ENCODE assay signal across 10 cellular contexts in the genomic region with DNA sequence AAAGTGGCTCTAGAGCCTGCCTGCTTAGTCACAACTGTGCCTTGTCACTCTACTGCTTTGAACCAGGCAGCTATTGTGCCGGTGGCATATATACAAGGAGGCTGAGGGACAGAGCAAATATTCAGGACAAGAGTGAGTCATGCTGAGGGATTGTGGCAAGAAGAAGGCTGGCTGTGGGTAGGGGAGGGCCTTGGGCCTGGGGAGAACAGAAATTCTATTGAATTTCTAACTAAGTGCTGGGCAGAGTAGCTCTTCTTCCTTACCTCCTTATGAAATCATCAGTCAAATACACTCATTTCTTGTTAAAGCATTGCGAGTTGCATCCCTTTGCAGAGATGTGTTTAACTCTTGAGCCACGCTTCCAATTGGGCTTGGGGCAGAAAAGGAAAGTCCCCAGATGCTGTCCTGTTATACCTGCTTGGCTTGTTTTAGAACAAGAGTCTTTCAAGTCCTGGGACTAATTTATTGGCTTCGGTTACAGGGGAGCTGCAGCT. TPM values are rescaled to one million over a fixed set of nuclear protein-coding genes. Genes with fewer than 3 reads are reported as not detected.
DNase-seq lines count a peak whose midpoint lies in the region; ATAC-seq, FAIRE-seq and TF ChIP-seq lines count a peak whose summit lies in the region.
"Had no signal": no experiment of that assay in that cellular context is flagged by ENCODE, and none has a peak within 500 bp of the region (broad histone marks: within the 10 kb centered on the region; RNA-seq: fewer than 3 reads in every experiment).

No MANE protein-coding gene starts in this region.

- no peak for TF ChIP-seq RAD21 in HepG2 (CRISPR knock-in tag; IDR thresholded peaks at IDR 0.05)

- no TSS peak for BruUV-seq in HepG2 (replicated peaks; lab: Mats Ljungman, UMichigan)

- H3K27me3 ChIP-seq in HepG2 (ENCODE audit: control insufficient read depth in 1 of 2, insufficient read depth in 2 of 2, low read length in 2 of 2): peaks cover 0 to 5% of the 10 kb centered on the region in 2 experiments; a peak in 1 of 5 replicates
- H3K27me3 ChIP-seq in right lobe of liver: no peaks in the 10 kb centered on the region
- H3K27me3 ChIP-seq: BLaER1 had no signal

- no peak overlapping the region for H3K9ac ChIP-seq in HepG2 (ENCODE audit: insufficient read depth, low read depth, low read length)
- H3K9ac ChIP-seq: BLaER1 had no signal

- H4K20me1 ChIP-seq in HepG2 (ENCODE audit: insufficient read depth, low read length): no peaks in the 10 kb centered on the region
- H4K20me1 ChIP-seq: BLaER1 had no signal

- CTCF ChIA-PET in HepG2 (lab: Yijun Ruan, JAX; ENCODE audit: low intra/inter-chr PET ratio, low total read pairs): no interaction called here
- CTCF ChIA-PET in activated CD4-positive, alpha-beta memory T cell treated with anti-CD3 and anti-CD28 coated beads for 36 hours (lab: Charles Lee): no interaction called here

- TF ChIP-seq POLR2A in HepG2 (IDR thresholded peaks at IDR 0.05; ENCODE audit: insufficient read depth in 1 of 2, low read depth in 2 of 2, low read length in 2 of 2) (no peak), right lobe of liver (IDR thresholded peaks at IDR 0.05) (no peak)

- DNase-seq in HepG2 (ENCODE audit: low spot score) (peak; percentile 85), right lobe of liver (no peak), islet precursor cell (peak; percentile 96), urothelium cell line (ENCODE audit: low spot score) (peak; percentile 91)
- DNase-seq in activated CD4-positive, alpha-beta memory T cell treated with anti-CD3 and anti-CD28 coated beads for 36 hours: no peak
- DNase-seq: NCI-H1694 treated with DMSO at 0.1 percent for 48 hours had no signal

- no peaks in the 10 kb centered on the region for H3K9me3 Mint-ChIP-seq in activated T-helper 17 cell treated with anti-CD3 and anti-CD28 coated beads, Interleukin-2, amount 50 U/mL, for 72 hours
- no peaks in the 10 kb centered on the region for H3K9me3 Mint-ChIP-seq in activated CD4-positive, alpha-beta memory T cell treated with anti-CD3 and anti-CD28 coated beads for 36 hours

- ATAC-seq in HepG2 (peak; percentile 99), right lobe of liver (no peak), HG03135 (IDR thresholded peaks at IDR 0.05; ENCODE audit: unreplicated experiment) (no peak), GM19395 (IDR thresholded peaks at IDR 0.05; ENCODE audit: unreplicated experiment) (no peak)
- peak; percentile 50 for ATAC-seq in activated T-helper 17 cell treated with anti-CD3 and anti-CD28 coated beads, Interleukin-2, amount 50 U/mL, for 72 hours (replicated peaks)

- H3K27ac ChIP-seq in HepG2 (ENCODE audit: extremely low read length, insufficient read depth, low read length) (no peak overlapping the region), right lobe of liver (no peak overlapping the region)
- H3K27ac ChIP-seq: BLaER1 had no signal

- H3K27ac Mint-ChIP-seq in activated T-helper 17 cell treated with anti-CD3 and anti-CD28 coated beads, Interleukin-2, amount 50 U/mL, for 72 hours: no peak overlapping the region
- H3K27ac Mint-ChIP-seq in activated CD4-positive, alpha-beta memory T cell treated with anti-CD3 and anti-CD28 coated beads for 36 hours: no peak overlapping the region

- H3K36me3 Mint-ChIP-seq in activated T-helper 17 cell treated with anti-CD3 and anti-CD28 coated beads, Interleukin-2, amount 50 U/mL, for 72 hours (ENCODE audit: low read depth): no peaks in the 10 kb centered on the region
- no peaks in the 10 kb centered on the region for H3K36me3 Mint-ChIP-seq in activated CD4-positive, alpha-beta memory T cell treated with anti-CD3 and anti-CD28 coated beads for 36 hours

- H3K4me3 ChIP-seq in HepG2 (replicated peaks in 1 of 3; ENCODE audit: insufficient read depth in 1 of 3, low read depth in 2 of 3, low read length in 3 of 3) (no peak overlapping the region), right lobe of liver (no peak overlapping the region)
- H3K4me3 ChIP-seq: BLaER1 had no signal

- no peak for TF ChIP-seq CTCF in HepG2 (CRISPR knock-in tag; IDR thresholded peaks at IDR 0.05)
- TF ChIP-seq CTCF in right lobe of liver (IDR thresholded peaks at IDR 0.05): no peak

- POLR2A ChIA-PET in HepG2 (lab: Yijun Ruan, JAX): interaction anchor here (1.0 kb wide), 1 partner anchor 59 kb away, joined by 3 read pairs; no protein-coding TSS in a partner anchor
- POLR2A ChIA-PET in activated CD4-positive, alpha-beta memory T cell treated with anti-CD3 and anti-CD28 coated beads for 36 hours (lab: Charles Lee): no interaction called here

- FAIRE-seq in HepG2 (lab: Jason Lieb, UNC) (no peak), urothelium cell line (lab: Jason Lieb, UNC) (peak; percentile 96)

- in situ Hi-C loops in HepG2 (cut with HindIII; ENCODE audit: extremely low pct_ligation_motif_present, low pct_unique_long_range_greater_than_20kb): no loop called here

- no peak overlapping the region for H2AFZ ChIP-seq in HepG2 (ENCODE audit: low read length)

- no peak overlapping the region for H3K4me3 Mint-ChIP-seq in activated T-helper 17 cell treated with anti-CD3 and anti-CD28 coated beads, Interleukin-2, amount 50 U/mL, for 72 hours
- H3K4me3 Mint-ChIP-seq in activated CD4-positive, alpha-beta memory T cell treated with anti-CD3 and anti-CD28 coated beads for 36 hours: no peak overlapping the region

- H3K4me2 ChIP-seq in HepG2 (ENCODE audit: low read depth, low read length): no peak overlapping the region
- H3K4me2 ChIP-seq: BLaER1 had no signal

- H3K9me3 ChIP-seq in HepG2 (ENCODE audit: low read length) (no peaks in the 10 kb centered on the region), right lobe of liver (no peaks in the 10 kb centered on the region)
- H3K9me3 ChIP-seq: BLaER1 had no signal

- H3K79me2 ChIP-seq in HepG2 (ENCODE audit: insufficient read depth, low read length): no peaks in the 10 kb centered on the region

- H3K4me1 ChIP-seq in HepG2 (ENCODE audit: insufficient read depth, low read length) (peaks cover 8% of the 10 kb centered on the region; the same call in 1 of the 2 replicates), right lobe of liver (no peaks in the 10 kb centered on the region)

- H3K36me3 ChIP-seq in HepG2 (replicated peaks in 1 of 2; ENCODE audit: control insufficient read depth in 1 of 2, insufficient read depth in 2 of 2, low read length in 2 of 2) (no peaks in the 10 kb centered on the region), right lobe of liver (no peaks in the 10 kb centered on the region)
- H3K36me3 ChIP-seq: BLaER1 had no signal

- TF ChIP-seq EP300 in HepG2 (IDR thresholded peaks at IDR 0.05; ENCODE audit: low read depth in 2 of 2, low read length in 2 of 2) (no peak), HepG2 (CRISPR knock-in tag; IDR thresholded peaks at IDR 0.05; ENCODE audit: borderline replicate concordance) (0 out of 2 replicates have a peak, but pooled peaks have one; percentile 14)

- H3K27me3 Mint-ChIP-seq in activated T-helper 17 cell treated with anti-CD3 and anti-CD28 coated beads, Interleukin-2, amount 50 U/mL, for 72 hours: peaks cover 22% of the 10 kb centered on the region
- H3K27me3 Mint-ChIP-seq in activated CD4-positive, alpha-beta memory T cell treated with anti-CD3 and anti-CD28 coated beads for 36 hours: peaks cover 18% of the 10 kb centered on the region

- no peaks in the 10 kb centered on the region for H3K4me1 Mint-ChIP-seq in activated T-helper 17 cell treated with anti-CD3 and anti-CD28 coated beads, Interleukin-2, amount 50 U/mL, for 72 hours
- H3K4me1 Mint-ChIP-seq in activated CD4-positive, alpha-beta memory T cell treated with anti-CD3 and anti-CD28 coated beads for 36 hours (ENCODE audit: low read depth): no peaks in the 10 kb centered on the region

- intact Hi-C loops in HepG2 (cut with micrococcal nuclease; ENCODE audit: unreplicated experiment) (no loop called here), right lobe of liver (cut with DNase I) (no loop called here)
- intact Hi-C loops in activated CD4-positive, alpha-beta memory T cell treated with anti-CD3 and anti-CD28 coated beads for 36 hours (cut with micrococcal nuclease): no loop called here

- 9% methylated on average over 4 of the region's 4 CpGs for WGBS in HepG2 (ENCODE audit: low lambda C conversion rate)
- 53% methylated on average over 4 of the region's 4 CpGs for whole genome bisulfite sequencing in right lobe of liver (ENCODE audit: insufficient coverage, low coverage, low lambda C conversion rate, missing lambda C conversion rate)

RNA-seq across cellular contexts. Expression of gene PFDN4, which starts 59.7 kb away (rescaled TPM):
- 227 and 299 TPM in 2 replicates for total RNA-seq in HepG2 (2016; rRNA removed; fragmentation: Illumina TruSeq; extraction: Trizol)
- total RNA-seq in HepG2 (2016; cell fraction: cytosol; rRNA removed; fragmentation: Illumina TruSeq; extraction: Trizol; ENCODE audit: low read depth): 116 and 137 TPM in 2 replicates
- total RNA-seq in HepG2 (2016; cell fraction: insoluble cytoplasmic fraction; rRNA removed; fragmentation: Illumina TruSeq; extraction: Trizol): 227 and 317 TPM in 2 replicates
- total RNA-seq in HepG2 (2016; cell fraction: membrane; rRNA removed; fragmentation: Illumina TruSeq; extraction: Trizol): 141 and 157 TPM in 2 replicates
- 81.8 and 87.1 TPM in 2 replicates for total RNA-seq in HepG2 (2016; cell fraction: nucleus; rRNA removed; fragmentation: Illumina TruSeq; extraction: Trizol)
- polyA plus RNA-seq in HepG2 (2011; rRNA removed): 41.7 and 59.8 TPM in 2 replicates
- polyA plus RNA-seq in HepG2 (2011; cell fraction: cytosol; rRNA removed): 37.0 and 54.6 TPM in 2 replicates
- 11.6 and 20.3 TPM in 2 replicates for polyA plus RNA-seq in HepG2 (2011; cell fraction: nucleus; rRNA removed)
- polyA plus RNA-seq in HepG2 (2012): 152 and 165 TPM in 2 replicates
- 106 and 114 TPM in 2 replicates for polyA plus RNA-seq in HepG2 (2016; cell fraction: cytosol; fragmentation: Illumina TruSeq; extraction: Trizol; ENCODE audit: low read depth)
- 248 and 300 TPM in 2 replicates for polyA plus RNA-seq in HepG2 (2016; cell fraction: insoluble cytoplasmic fraction; fragmentation: Illumina TruSeq; extraction: Trizol; ENCODE audit: low read depth)
- 116 and 120 TPM in 2 replicates for polyA plus RNA-seq in HepG2 (2016; cell fraction: membrane; fragmentation: Illumina TruSeq; extraction: Trizol; ENCODE audit: low read depth)
- 122 and 141 TPM in 2 replicates for polyA plus RNA-seq in HepG2 (2016; cell fraction: nucleus; fragmentation: Illumina TruSeq; extraction: Trizol; ENCODE audit: insufficient read depth, low read depth)
- polyA minus RNA-seq in HepG2 (2011; rRNA and poly(A)+ RNA removed; ENCODE audit: low replicate concordance): 0.28 and 1.1 TPM in 2 replicates
- polyA minus RNA-seq in HepG2 (2011; cell fraction: cytosol; rRNA and poly(A)+ RNA removed): 31.9 and 32.4 TPM in 2 replicates
- 16.5 and 23.9 TPM in 2 replicates for polyA minus RNA-seq in HepG2 (2011; cell fraction: nucleus; rRNA and poly(A)+ RNA removed)
- 10 to 100 TPM in 2 of 6 experiments, 1 to 10 TPM in 4; 4.2 to 50.9 (median 7.9) TPM for total RNA-seq in right lobe of liver
- total RNA-seq in activated T-helper 17 cell treated with anti-CD3 and anti-CD28 coated beads, Interleukin-2, amount 50 U/mL, for 72 hours: 10 to 100 TPM; 32.5 to 35.8 TPM
- 10 to 100 TPM; 38.4 to 40.3 TPM for total RNA-seq in activated CD4-positive, alpha-beta memory T cell treated with anti-CD3 and anti-CD28 coated beads for 36 hours

Comparison
In these comparisons a context has a peak if more than half of its experiments do, and no peak if none do; other contexts are left out.
1. ATAC-seq: peak in HepG2 (single experiment) and activated T-helper 17 cell treated with anti-CD3 and anti-CD28 coated beads, Interleukin-2, amount 50 U/mL, for 72 hours (single experiment); none in right lobe of liver (0 of 4), HG03135 (single experiment) and GM19395 (single experiment).
2. DNase-seq: peak in HepG2 (single experiment), islet precursor cell (single experiment) and urothelium cell line (single experiment); none in right lobe of liver (0 of 3) and activated CD4-positive, alpha-beta memory T cell treated with anti-CD3 and anti-CD28 coated beads for 36 hours (single experiment).